Comparison of ENCODE assay signal across 8 cellular contexts in genomic region chr15:40930430-40931299, GRCh38. TPM values are rescaled to one million over a fixed set of nuclear protein-coding genes. Genes with fewer than 3 reads are reported as not detected.
DNase-seq lines count a peak whose midpoint lies in the region; ATAC-seq and TF ChIP-seq lines count a peak whose summit lies in the region.

No MANE protein-coding gene starts in this region.

- peaks cover 37% of the 10 kb centered on the region for H3K27me3 Mint-ChIP-seq in activated T-helper 17 cell treated with anti-CD3 and anti-CD28 coated beads, Interleukin-2, amount 50 U/mL, for 72 hours

- peak; percentile 45 for ATAC-seq in activated T-helper 17 cell treated with anti-CD3 and anti-CD28 coated beads, Interleukin-2, amount 50 U/mL, for 72 hours (replicated peaks)
- ATAC-seq in Right ventricle myocardium superior (ENCODE audit: poor library complexity) (peak; percentile 38), GM21619 (IDR thresholded peaks at IDR 0.05; ENCODE audit: unreplicated experiment) (no peak), HG03196 (IDR thresholded peaks at IDR 0.05; ENCODE audit: unreplicated experiment) (no peak)

- H3K36me3 Mint-ChIP-seq in activated T-helper 17 cell treated with anti-CD3 and anti-CD28 coated beads, Interleukin-2, amount 50 U/mL, for 72 hours (ENCODE audit: low read depth), result no peaks in the 10 kb centered on the region

- H3K4me3 ChIP-seq in retinal pigment epithelial cell (ENCODE audit: low read length), result peak overlapping the region; percentile 23

- peaks cover 7% of the 10 kb centered on the region for H3K4me1 Mint-ChIP-seq in activated T-helper 17 cell treated with anti-CD3 and anti-CD28 coated beads, Interleukin-2, amount 50 U/mL, for 72 hours

- H3K27ac Mint-ChIP-seq in activated T-helper 17 cell treated with anti-CD3 and anti-CD28 coated beads, Interleukin-2, amount 50 U/mL, for 72 hours, result no peak overlapping the region

- no peaks in the 10 kb centered on the region for H3K9me3 Mint-ChIP-seq in activated T-helper 17 cell treated with anti-CD3 and anti-CD28 coated beads, Interleukin-2, amount 50 U/mL, for 72 hours

- DNase-seq in NCI-H2171 treated with DMSO at 0.1 percent for 48 hours (lab: John Stamatoyannopoulos, UW) (peak; percentile 60), Right ventricle myocardium superior (peak; percentile 77), retinal pigment epithelial cell (ENCODE audit: low read depth) (no peak), SKM-1 treated with dmso at 0.1 percent for 144 hours (lab: John Stamatoyannopoulos, UW; ENCODE audit: unreplicated experiment) (no peak)

- intact Hi-C loops in Right ventricle myocardium superior (cut with DNase I), result no loop called here

- peak overlapping the region; percentile 75 for H3K4me3 Mint-ChIP-seq in activated T-helper 17 cell treated with anti-CD3 and anti-CD28 coated beads, Interleukin-2, amount 50 U/mL, for 72 hours

- TF ChIP-seq CTCF in GM12873 (IDR thresholded peaks at IDR 0.05; ENCODE audit: insufficient read depth, low read depth, low read length, missing control alignments) (peak; percentile 86), retinal pigment epithelial cell (conservative IDR thresholded peaks at IDR 0.05; ENCODE audit: low read depth, low read length) (peak; percentile 69)

RNA-seq across cellular contexts. Expression of gene DLL4, which starts 1.5 kb away (rescaled TPM):
- not detected for total RNA-seq in activated T-helper 17 cell treated with anti-CD3 and anti-CD28 coated beads, Interleukin-2, amount 50 U/mL, for 72 hours
- total RNA-seq in Right ventricle myocardium superior, result 10.7 TPM

RNA-seq across cellular contexts. Expression of gene CHAC1, which starts 22.6 kb away (rescaled TPM):
- total RNA-seq in activated T-helper 17 cell treated with anti-CD3 and anti-CD28 coated beads, Interleukin-2, amount 50 U/mL, for 72 hours, result 1 to 10 TPM; 2.4 to 6.8 TPM
- total RNA-seq in Right ventricle myocardium superior, result 0.46 TPM

RNA-seq across cellular contexts. Expression of gene VPS18, which starts 36.4 kb away (rescaled TPM):
- total RNA-seq in activated T-helper 17 cell treated with anti-CD3 and anti-CD28 coated beads, Interleukin-2, amount 50 U/mL, for 72 hours, result 10 to 100 TPM in 1 of 2 donors, 1 to 10 TPM in 1; 5.6 to 12.0 TPM
- total RNA-seq in Right ventricle myocardium superior, result 18.4 TPM

RNA-seq across cellular contexts. Expression of gene RHOV, which starts 56.6 kb away (rescaled TPM):
- total RNA-seq in activated T-helper 17 cell treated with anti-CD3 and anti-CD28 coated beads, Interleukin-2, amount 50 U/mL, for 72 hours, result under 1 TPM; 0.24 to 0.45 TPM
- total RNA-seq in Right ventricle myocardium superior, result not detected

Comparison
In these comparisons a context has a peak if more than half of its experiments do, and no peak if none do; other contexts are left out.
1. DNase-seq: peak in NCI-H2171 treated with DMSO at 0.1 percent for 48 hours (single experiment) and Right ventricle myocardium superior (single experiment); none in retinal pigment epithelial cell (single experiment) and SKM-1 treated with dmso at 0.1 percent for 144 hours (single experiment).
2. ATAC-seq: peak in activated T-helper 17 cell treated with anti-CD3 and anti-CD28 coated beads, Interleukin-2, amount 50 U/mL, for 72 hours (single experiment) and Right ventricle myocardium superior (single experiment); none in GM21619 (single experiment) and HG03196 (single experiment).
3. RNA of gene DLL4, which starts 1.5 kb away (total RNA-seq): 10.7 TPM in Right ventricle myocardium superior (single experiment); not detected in activated T-helper 17 cell treated with anti-CD3 and anti-CD28 coated beads, Interleukin-2, amount 50 U/mL, for 72 hours; every median in the first group is over 10 times any median in the second.